ENCODE assay signal across 11 cellular contexts in the genomic region with DNA sequence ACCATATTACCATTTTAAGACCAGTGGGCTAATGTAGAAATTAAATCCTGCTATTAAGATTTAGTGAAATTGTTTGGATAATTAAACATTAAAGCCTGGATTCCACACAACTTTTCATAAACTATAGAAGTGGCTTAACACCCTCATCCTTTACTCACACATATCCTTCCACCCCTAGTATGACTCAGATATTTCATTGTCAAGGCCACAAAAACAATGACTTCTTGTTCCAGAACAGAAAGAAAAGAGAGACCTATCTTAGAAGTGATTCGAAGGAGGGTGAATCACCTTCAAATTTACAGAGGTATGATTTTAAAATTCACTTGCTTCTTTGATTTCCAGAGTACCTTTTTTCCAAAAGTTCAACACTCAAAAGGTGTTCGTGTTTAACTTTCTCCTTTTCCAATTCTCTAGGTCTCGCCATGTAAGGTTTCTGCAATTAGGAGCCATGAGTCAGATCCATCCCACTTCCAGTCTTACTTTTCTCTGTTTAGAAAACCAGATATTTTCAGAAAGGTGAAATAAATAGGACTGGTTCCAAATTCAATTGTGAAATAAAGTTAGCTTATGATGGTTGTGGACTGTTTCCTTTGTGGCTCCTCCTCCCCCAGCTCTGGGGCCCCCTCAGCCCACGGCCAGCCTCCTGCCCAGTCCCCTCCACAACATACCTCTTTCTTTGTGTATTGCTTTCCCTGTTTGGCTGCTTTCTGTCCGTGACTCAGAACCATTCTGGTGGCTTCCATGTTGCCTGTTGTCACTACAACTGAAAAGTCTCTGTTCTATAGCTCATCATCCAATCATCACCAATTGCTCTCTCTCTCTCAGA. TPM values are rescaled to one million over a fixed set of nuclear protein-coding genes. Genes with fewer than 3 reads are reported as not detected.
DNase-seq lines count a peak whose midpoint lies in the region; ATAC-seq and TF ChIP-seq lines count a peak whose summit lies in the region.
"Had no signal": no experiment of that assay in that cellular context is flagged by ENCODE, and none has a peak within 500 bp of the region (broad histone marks: within the 10 kb centered on the region; RNA-seq: fewer than 3 reads in every experiment).

No MANE protein-coding gene starts in this region.

- H3K4me3 ChIP-seq in GM23248 (0 out of 2 replicates have a peak overlapping the region, but pooled peaks have one; percentile 7), PC-3 (ENCODE audit: low read length) (peak overlapping the region; percentile 26; the same call in 1 of the 2 replicates), breast epithelium (no peak overlapping the region), osteoblast (ENCODE audit: insufficient read depth, low read length) (no peak overlapping the region), uterus (no peak overlapping the region)

- H3K4me2 ChIP-seq in GM23248 (ENCODE audit: unreplicated experiment) (peak overlapping the region; percentile 50), PC-3 (ENCODE audit: low read length) (peak overlapping the region; percentile 54), osteoblast (ENCODE audit: insufficient read depth, low read length) (peak overlapping the region; percentile 25)

- 62 to 67% methylated on average over 5 of the region's 5 CpGs for WGBS in GM23248 (ENCODE audit: low coverage in 1 of 2, low lambda C conversion rate in 2 of 2, missing lambda C conversion rate in 2 of 2), 2 experiments

- DNase-seq in GM23248 (peak; percentile 60), PC-3 (peak; percentile 67), breast epithelium (ENCODE audit: low spot score in 2 of 2) (no peak), osteoblast (ENCODE audit: insufficient read length, low spot score, missing footprints) (no peak), uterus (no peak), 8988T (no peak), SHP77 treated with DMSO at 0.1 percent for 48 hours (lab: John Stamatoyannopoulos, UW) (no peak)
- DNase-seq: cerebellar nuclear complex, NCI-H1105, WERI-Rb-1 had no signal

- BruUV-seq in PC-3 (replicated peaks; lab: Mats Ljungman, UMichigan): no TSS peak

- H3K9me3 ChIP-seq in GM23248 (ENCODE audit: low read depth): no peaks in the 10 kb centered on the region
- no peaks in the 10 kb centered on the region for H3K9me3 ChIP-seq in PC-3 (ENCODE audit: low read length)
- no peaks in the 10 kb centered on the region for H3K9me3 ChIP-seq in breast epithelium
- no peaks in the 10 kb centered on the region for H3K9me3 ChIP-seq in osteoblast (ENCODE audit: low read depth, low read length)
- no peaks in the 10 kb centered on the region for H3K9me3 ChIP-seq in uterus

- CTCF ChIA-PET in PC-3 (lab: Charles Lee): no interaction called here

- H3F3A ChIP-seq in GM23248 (ENCODE audit: insufficient read depth) (peaks cover 13% of the 10 kb centered on the region), PC-3 (ENCODE audit: low read length, unreplicated experiment) (no peaks in the 10 kb centered on the region)

- TF ChIP-seq POLR2A in breast epithelium (IDR thresholded peaks at IDR 0.05) (no peak), GM18505 (IDR thresholded peaks at IDR 0.05; ENCODE audit: borderline replicate concordance, extremely low read depth, insufficient read depth, insufficient read length) (no peak), uterus (IDR thresholded peaks at IDR 0.05) (no peak)

- intact Hi-C loops in PC-3 (cut with micrococcal nuclease) (no loop called here), breast epithelium (cut with DNase I; ENCODE audit: low total_unique reads) (no loop called here), uterus (cut with DNase I; ENCODE audit: low total_unique reads) (no loop called here)

- H3K79me2 ChIP-seq in GM23248 (ENCODE audit: insufficient read depth): no peaks in the 10 kb centered on the region
- H3K79me2 ChIP-seq in PC-3 (ENCODE audit: low read length): no peaks in the 10 kb centered on the region
- no peaks in the 10 kb centered on the region for H3K79me2 ChIP-seq in osteoblast (ENCODE audit: insufficient read depth, low read length)

- H4K20me1 ChIP-seq in GM23248 (ENCODE audit: insufficient read depth) (no peaks in the 10 kb centered on the region), PC-3 (ENCODE audit: low read length) (no peaks in the 10 kb centered on the region), osteoblast (ENCODE audit: insufficient read depth, low read length) (no peaks in the 10 kb centered on the region)

- H3K27ac ChIP-seq in GM23248 (peak overlapping the region; percentile 43; the same call in 1 of the 2 replicates), PC-3 (ENCODE audit: low read length) (peak overlapping the region; percentile 75), breast epithelium (peak overlapping the region; percentile 53 to 88), osteoblast (ENCODE audit: low read depth, low read length) (no peak overlapping the region), uterus (no peak overlapping the region)
- H3K27ac ChIP-seq: WERI-Rb-1 had no signal

- H3K9me2 ChIP-seq in GM23248 (ENCODE audit: insufficient read depth) (no peaks in the 10 kb centered on the region), PC-3 (replicated peaks; ENCODE audit: low read length) (no peaks in the 10 kb centered on the region)

- peaks cover 13% of the 10 kb centered on the region for H3K4me1 ChIP-seq in GM23248 (ENCODE audit: insufficient read depth)
- H3K4me1 ChIP-seq in PC-3 (ENCODE audit: insufficient read depth, low read length): peaks cover 27% of the 10 kb centered on the region
- peaks cover 3% of the 10 kb centered on the region in 2 donors for H3K4me1 ChIP-seq in breast epithelium
- peaks cover 2% of the 10 kb centered on the region for H3K4me1 ChIP-seq in osteoblast (ENCODE audit: insufficient read depth, low read length)
- no peaks in the 10 kb centered on the region for H3K4me1 ChIP-seq in uterus

- H2AFZ ChIP-seq in GM23248: no peak overlapping the region
- peak overlapping the region; percentile 52; the same call in 1 of the 2 replicates for H2AFZ ChIP-seq in PC-3 (ENCODE audit: low read length)
- peak overlapping the region; percentile 31 for H2AFZ ChIP-seq in osteoblast (ENCODE audit: low read length)

- H3K36me3 ChIP-seq in GM23248 (ENCODE audit: low read depth) (no peaks in the 10 kb centered on the region), PC-3 (ENCODE audit: low read depth, low read length) (no peaks in the 10 kb centered on the region), breast epithelium (no peaks in the 10 kb centered on the region), osteoblast (ENCODE audit: insufficient read depth, low read length) (no peaks in the 10 kb centered on the region), uterus (no peaks in the 10 kb centered on the region)
- H3K36me3 ChIP-seq: WERI-Rb-1 had no signal

- TF ChIP-seq CTCF in PC-3 (conservative IDR thresholded peaks at IDR 0.05; ENCODE audit: low read depth, low read length): no peak
- TF ChIP-seq CTCF in breast epithelium (IDR thresholded peaks at IDR 0.05): no peak
- no peak for TF ChIP-seq CTCF in osteoblast (IDR thresholded peaks at IDR 0.05; ENCODE audit: extremely low read depth, low read depth, low read length)
- no peak for TF ChIP-seq CTCF in uterus (IDR thresholded peaks at IDR 0.05)

- POLR2A ChIA-PET in PC-3 (lab: Charles Lee; ENCODE audit: unreplicated experiment): no interaction called here

- H3K27me3 ChIP-seq in GM23248 (replicated peaks; ENCODE audit: insufficient read depth) (no peaks in the 10 kb centered on the region), PC-3 (ENCODE audit: low read length) (no peaks in the 10 kb centered on the region), breast epithelium (no peaks in the 10 kb centered on the region), osteoblast (ENCODE audit: insufficient read depth, low read length) (no peaks in the 10 kb centered on the region), uterus (no peaks in the 10 kb centered on the region)

- in situ Hi-C loops in GM23248 (cut with MboI): no loop called here

- H3K9ac ChIP-seq in GM23248: no peak overlapping the region
- no peak overlapping the region for H3K9ac ChIP-seq in PC-3 (ENCODE audit: low read length)

- ATAC-seq in PC-3 (peak; percentile 83), GM18505 (IDR thresholded peaks at IDR 0.05; ENCODE audit: unreplicated experiment) (no peak)

RNA-seq across cellular contexts. Expression of a gene that starts 24.6 kb away (rescaled TPM):
- total RNA-seq in GM23248 (2014; rRNA removed; shearing (Covaris generic)): 0.86 TPM in 1 of 2 replicates, not detected in the other
- polyA plus RNA-seq in GM23248 (2016; fragmentation: Nextera tagmentation; extraction: Ambion mirVana): 1.3 and 2.5 TPM in 2 replicates
- total RNA-seq in PC-3 (2014; rRNA removed) (0.22 and 2.1 TPM in 2 replicates), breast epithelium (1,000 to 10,000 TPM in 2 of 3 donors, 100 to 1,000 TPM in 1; 330 to 5,040 (median 1,381) TPM), osteoblast (8.0 and 16.8 TPM in 2 replicates), uterus (1,000 to 10,000 TPM in 2 of 4 donors, 100 to 1,000 TPM in 2; 136 to 2,566 (median 1,232) TPM)

RNA-seq across cellular contexts. Expression of a gene that starts 28.0 kb away (rescaled TPM):
- total RNA-seq in GM23248 (2014; rRNA removed; shearing (Covaris generic)): not detected in 2 replicates
- polyA plus RNA-seq in GM23248 (2016; fragmentation: Nextera tagmentation; extraction: Ambion mirVana): not detected in 2 replicates
- total RNA-seq in PC-3 (2014; rRNA removed) (not detected in 2 replicates), breast epithelium (1 to 10 TPM in 2 of 3 donors, under 1 TPM in 1; 0.96 to 8.5 (median 7.8) TPM), osteoblast (not detected in 2 replicates), uterus (1 to 10 TPM in 2 of 4 donors, under 1 TPM in 1, not detected in 1; 0.61 to 2.6 (median 1.5) TPM)

RNA-seq across cellular contexts. Expression of a gene that starts 51.1 kb away (rescaled TPM):
- total RNA-seq in GM23248 (2014; rRNA removed; shearing (Covaris generic)): 8.3 and 8.5 TPM in 2 replicates
- polyA plus RNA-seq in GM23248 (2016; fragmentation: Nextera tagmentation; extraction: Ambion mirVana): 10.4 and 13.4 TPM in 2 replicates
- total RNA-seq in PC-3 (2014; rRNA removed) (10.4 and 12.4 TPM in 2 replicates), breast epithelium (100 to 1,000 TPM; 159 to 222 (median 168) TPM), osteoblast (1.5 and 7.2 TPM in 2 replicates), uterus (100 to 1,000 TPM in 1 of 4 donors, 10 to 100 TPM in 3; 28.4 to 175 (median 59.9) TPM)

Comparison
In these comparisons a context has a peak if more than half of its experiments do, and no peak if none do; other contexts are left out.
1. DNase-seq: peak in GM23248 (single experiment) and PC-3 (single experiment); none in breast epithelium (0 of 2), osteoblast (single experiment), uterus (0 of 2), 8988T (single experiment) and SHP77 treated with DMSO at 0.1 percent for 48 hours (single experiment).
2. H3K27ac ChIP-seq: peak in GM23248 (single experiment), PC-3 (single experiment) and breast epithelium (2 of 2); none in osteoblast (single experiment) and uterus (0 of 2).
3. H3K4me3 ChIP-seq: peak in GM23248 (single experiment) and PC-3 (single experiment); none in breast epithelium (0 of 3), osteoblast (single experiment) and uterus (0 of 2).
4. Peak in every context shown above with its lines, with median percentiles within 50 percentile points of each other: H3K4me2 ChIP-seq.